26 cellular contexts compared by ENCODE assay signal in the genomic region with DNA sequence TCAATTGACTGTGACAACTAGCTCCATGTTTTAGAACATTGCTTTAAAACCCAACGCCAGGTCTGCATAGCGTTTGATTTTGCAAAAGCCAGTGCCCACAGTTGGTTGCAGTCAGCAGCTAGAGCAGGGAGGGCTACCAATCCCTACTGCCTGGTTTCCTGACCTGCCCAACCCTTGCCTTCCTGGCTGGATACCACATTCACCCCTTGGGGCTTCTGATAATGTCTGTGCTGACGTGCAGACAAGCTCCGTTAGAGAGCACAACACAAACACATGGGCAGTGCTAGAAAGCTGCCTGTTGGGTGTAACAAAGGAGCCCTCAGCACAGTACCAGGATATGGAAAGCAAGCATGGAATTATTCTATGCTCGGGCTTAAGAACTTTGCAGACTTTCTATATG.
"Had no signal": no experiment of that assay in that cellular context is flagged by ENCODE, and none has a peak within 500 bp of the region (broad histone marks: within the 10 kb centered on the region; RNA-seq: fewer than 3 reads in every experiment).

No MANE protein-coding gene starts in this region.

- H3K36me3 Mint-ChIP-seq: naive thymus-derived CD4-positive, alpha-beta T cell; stimulated activated effector memory CD8-positive, alpha-beta T cell treated with anti-CD3 and anti-CD28 coated beads, Interleukin-12 subunit alpha, Interleukin-12 subunit beta, amount 100 ng/mL, for 72 hours had no signal

- DNase-seq: colonic mucosa; effector CD8-positive, alpha-beta T cell; esophagus squamous epithelium; foreskin melanocyte; glutamatergic neuron; heart right ventricle; hippocampal formation; kidney; mesenchymal stem cell; midbrain; naive thymus-derived CD4-positive, alpha-beta T cell; nucleus accumbens; ovary; posterior cingulate gyrus; psoas muscle; right cardiac atrium; sigmoid colon; stimulated activated CD4-positive, alpha-beta T cell treated with anti-CD3 and anti-CD28 coated beads, Interleukin-2, amount 100 ng/mL, for 24 hours; stimulated activated CD4-positive, alpha-beta T cell treated with anti-CD3 and anti-CD28 coated beads, Interleukin-4, amount 100 ng/mL, for 24 hours; stimulated activated naive CD4-positive, alpha-beta T cell treated with Interleukin-2 at 50 U/mL for 16 hours; stomach; thyroid gland; trophoblast cell had no signal

- H3K27ac ChIP-seq: colonic mucosa, esophagus squamous epithelium, heart right ventricle, ovary, psoas muscle, sigmoid colon, stomach, thyroid gland had no signal

- H3K27ac Mint-ChIP-seq: dendritic cell treated with granulocyte-macrophage colony-stimulating factor and Interleukin-4, amounts not matched to agents 40 ng/mL and 50 ng/mL, for 4 days; naive thymus-derived CD4-positive, alpha-beta T cell; nephron; stimulated activated effector memory CD8-positive, alpha-beta T cell treated with anti-CD3 and anti-CD28 coated beads, Interleukin-12 subunit alpha, Interleukin-12 subunit beta, amount 100 ng/mL, for 72 hours had no signal

- H3K4me1 Mint-ChIP-seq: naive thymus-derived CD4-positive, alpha-beta T cell; nephron; stimulated activated effector memory CD8-positive, alpha-beta T cell treated with anti-CD3 and anti-CD28 coated beads, Interleukin-12 subunit alpha, Interleukin-12 subunit beta, amount 100 ng/mL, for 72 hours had no signal

- H3K27me3 ChIP-seq: colonic mucosa, esophagus squamous epithelium, ovary, sigmoid colon, stomach, thyroid gland had no signal

- H3K4me1 ChIP-seq: colonic mucosa, esophagus squamous epithelium, heart right ventricle, psoas muscle, sigmoid colon, stomach, thyroid gland had no signal

- H3K4me3 ChIP-seq: colonic mucosa, esophagus squamous epithelium, heart right ventricle, ovary, psoas muscle, sigmoid colon, stomach, thyroid gland had no signal

- H3K4me3 Mint-ChIP-seq: dendritic cell treated with granulocyte-macrophage colony-stimulating factor and Interleukin-4, amounts not matched to agents 40 ng/mL and 50 ng/mL, for 4 days; naive thymus-derived CD4-positive, alpha-beta T cell; nephron; stimulated activated effector memory CD8-positive, alpha-beta T cell treated with anti-CD3 and anti-CD28 coated beads, Interleukin-12 subunit alpha, Interleukin-12 subunit beta, amount 100 ng/mL, for 72 hours had no signal

- H3K9me3 ChIP-seq: colonic mucosa, esophagus squamous epithelium, ovary, psoas muscle, sigmoid colon, thyroid gland had no signal

- H3K27me3 Mint-ChIP-seq: dendritic cell treated with granulocyte-macrophage colony-stimulating factor and Interleukin-4, amounts not matched to agents 40 ng/mL and 50 ng/mL, for 4 days had no signal

- H3K36me3 ChIP-seq: colonic mucosa, esophagus squamous epithelium, heart right ventricle, ovary, sigmoid colon, stomach, thyroid gland had no signal
